Comparison of ENCODE assay signal across 8 cellular contexts in genomic region chr11:11843233-11843632, GRCh38. TPM values are rescaled to one million over a fixed set of nuclear protein-coding genes. Genes with fewer than 3 reads are reported as not detected.
DNase-seq lines count a peak whose midpoint lies in the region; ATAC-seq and TF ChIP-seq lines count a peak whose summit lies in the region.

No MANE protein-coding gene starts in this region.

- H3K9me3 ChIP-seq in BLaER1 treated with 17β-estradiol and CSF1 and Interleukin-3, amounts not matched to agents 10 nM and 100 nM (replicated peaks in 1 of 11): no peaks in the 10 kb centered on the region
- H3K9me3 ChIP-seq in tibial artery: no peaks in the 10 kb centered on the region

- H3K9ac ChIP-seq in BLaER1 treated with 17β-estradiol and CSF1 and Interleukin-3, amounts not matched to agents 10 nM and 100 nM: peak overlapping the region; percentile 96 to 100 (median 99)

- H3K27ac ChIP-seq in BLaER1 treated with 17β-estradiol and CSF1 and Interleukin-3, amounts not matched to agents 10 nM and 100 nM: peak overlapping the region; percentile 96 to 100 (median 99)
- peak overlapping the region; percentile 96 to 100 for H3K27ac ChIP-seq in tibial artery

- peaks cover 24 to 57% (median 54%) of the 10 kb centered on the region in 11 experiments; a peak in 20 of 22 replicates for H4K20me1 ChIP-seq in BLaER1 treated with 17β-estradiol and CSF1 and Interleukin-3, amounts not matched to agents 10 nM and 100 nM

- no peaks in the 10 kb centered on the region for H3K36me3 ChIP-seq in BLaER1 treated with 17β-estradiol and CSF1 and Interleukin-3, amounts not matched to agents 10 nM and 100 nM
- no peaks in the 10 kb centered on the region for H3K36me3 ChIP-seq in tibial artery

- H3K27ac Mint-ChIP-seq in mesothelial cell of epicardium: no peak overlapping the region

- H3K36me3 Mint-ChIP-seq in mesothelial cell of epicardium: no peaks in the 10 kb centered on the region

- intact Hi-C loops in tibial artery (cut with DNase I; ENCODE audit: low total_unique reads): no loop called here

- H3K27me3 ChIP-seq in BLaER1 treated with 17β-estradiol and CSF1 and Interleukin-3, amounts not matched to agents 10 nM and 100 nM: no peaks in the 10 kb centered on the region
- H3K27me3 ChIP-seq in tibial artery: no peaks in the 10 kb centered on the region

- H3K4me1 ChIP-seq in BLaER1 treated with 17β-estradiol and CSF1 and Interleukin-3, amounts not matched to agents 10 nM and 100 nM: peaks cover 22 to 40% (median 28%) of the 10 kb centered on the region in 10 experiments
- H3K4me1 ChIP-seq in tibial artery: peaks cover 0 to 54% (median 29%) of the 10 kb centered on the region in 4 donors

- H3K27me3 Mint-ChIP-seq in mesothelial cell of epicardium (ENCODE audit: low read depth): peaks cover 5% of the 10 kb centered on the region

- H3K4me3 ChIP-seq in BLaER1 treated with 17β-estradiol and CSF1 and Interleukin-3, amounts not matched to agents 10 nM and 100 nM: peak overlapping the region; percentile 66 to 97 (median 90)
- H3K4me3 ChIP-seq in astrocyte of the spinal cord (ENCODE audit: low read depth, low read length): peak overlapping the region; percentile 76
- peak overlapping the region; percentile 59 to 72 for H3K4me3 ChIP-seq in tibial artery

- in situ Hi-C loops in astrocyte of the spinal cord (cut with HindIII; ENCODE audit: low sequenced_read_pairs): no loop called here

- TF ChIP-seq CTCF in astrocyte of the spinal cord (IDR thresholded peaks at IDR 0.05; ENCODE audit: low read depth, low read length) (no peak), tibial artery (IDR thresholded peaks at IDR 0.05) (no peak), mesothelial cell of epicardium (IDR thresholded peaks at IDR 0.05; ENCODE audit: unreplicated experiment) (no peak)

- peak overlapping the region; percentile 72 to 96 (median 87) for H3K4me2 ChIP-seq in BLaER1 treated with 17β-estradiol and CSF1 and Interleukin-3, amounts not matched to agents 10 nM and 100 nM

- DNase-seq in HT-29 (ENCODE audit: low spot score) (peak; percentile 54), astrocyte of the spinal cord (ENCODE audit: low read depth, low spot score) (peak; percentile 73), left kidney (ENCODE audit: low read depth, low spot score) (peak; percentile 39), tibial artery (no peak), mesothelial cell of epicardium (ENCODE audit: low spot score in 2 of 2, unreplicated experiment in 2 of 2) (no peak)

- no peaks in the 10 kb centered on the region for H3K9me3 Mint-ChIP-seq in mesothelial cell of epicardium

- H3K4me1 Mint-ChIP-seq in mesothelial cell of epicardium: peaks cover 14% of the 10 kb centered on the region

- no peak overlapping the region for H3K4me3 Mint-ChIP-seq in mesothelial cell of epicardium

- ATAC-seq in GM18502 (IDR thresholded peaks at IDR 0.05; ENCODE audit: poor library complexity, unreplicated experiment) (no peak), HG03439 (IDR thresholded peaks at IDR 0.05; ENCODE audit: unreplicated experiment) (no peak)

RNA-seq across cellular contexts. Expression of gene USP47, which starts 1.5 kb away (rescaled TPM):
- 26.9 and 29.0 TPM in 2 replicates for total RNA-seq in HT-29 (2014; rRNA removed; shearing (Covaris generic))
- 65.2 to 69.0 TPM (median 68.1 TPM) in 3 replicates for total RNA-seq in mesothelial cell of epicardium

Comparison
In these comparisons a context has a peak if more than half of its experiments do, and no peak if none do; other contexts are left out.
1. DNase-seq: peak in HT-29 (single experiment), astrocyte of the spinal cord (single experiment) and left kidney (single experiment); none in tibial artery (0 of 2) and mesothelial cell of epicardium (0 of 2).
2. Peak in every context shown above with its lines, with median percentiles within 50 percentile points of each other: H3K4me3 ChIP-seq.